Comparison of ENCODE assay signal across 22 cellular contexts in genomic region chr14:104385189-104386135, GRCh38.
DNase-seq lines count a peak whose midpoint lies in the region; ATAC-seq, FAIRE-seq and TF ChIP-seq lines count a peak whose summit lies in the region.
"Had no signal": no experiment of that assay in that cellular context is flagged by ENCODE, and none has a peak within 500 bp of the region (broad histone marks: within the 10 kb centered on the region; RNA-seq: fewer than 3 reads in every experiment).

No MANE protein-coding gene starts in this region.

- intact Hi-C loops in kidney (cut with DNase I), result no loop called here

- H3K9ac ChIP-seq in kidney (ENCODE audit: low read length in 2 of 2), result no peak overlapping the region

- H3K4me3 Mint-ChIP-seq in activated CD8-positive, alpha-beta memory T cell treated with anti-CD3 and anti-CD28 coated beads, Interleukin-2, amount 10 ng/mL, durations not matched to agents 7 days and 5 days, result no peak overlapping the region
- no peak overlapping the region for H3K4me3 Mint-ChIP-seq in progenitor cell of endocrine pancreas (ENCODE audit: low read depth)
- H3K4me3 Mint-ChIP-seq: activated T-helper 1 cell treated with anti-CD3 and anti-CD28 coated beads, Interleukin-12 subunit alpha, Interleukin-12 subunit beta, Interleukin-2, Interleukin-4 antibody, amounts not matched to agents 30 ng/mL and 10 ng/mL and 1 ng/mL, durations not matched to agents 14 hours and 24 hours and 36 hours; central memory CD8-positive, alpha-beta T cell; neural crest cell had no signal

- ATAC-seq in activated CD8-positive, alpha-beta memory T cell treated with anti-CD3 and anti-CD28 coated beads, Interleukin-2, amount 10 ng/mL, durations not matched to agents 7 days and 5 days, result no peak
- no peak for ATAC-seq in GM21576 (IDR thresholded peaks at IDR 0.05; ENCODE audit: unreplicated experiment)

- peaks cover 2% of the 10 kb centered on the region for H3K9me3 Mint-ChIP-seq in activated CD8-positive, alpha-beta memory T cell treated with anti-CD3 and anti-CD28 coated beads, Interleukin-2, amount 10 ng/mL, durations not matched to agents 7 days and 5 days (ENCODE audit: low read depth)
- H3K9me3 Mint-ChIP-seq in progenitor cell of endocrine pancreas (ENCODE audit: low read depth), result peaks cover 8% of the 10 kb centered on the region
- H3K9me3 Mint-ChIP-seq: neural crest cell had no signal

- H3K36me3 Mint-ChIP-seq in activated CD8-positive, alpha-beta memory T cell treated with anti-CD3 and anti-CD28 coated beads, Interleukin-2, amount 10 ng/mL, durations not matched to agents 7 days and 5 days, result no peaks in the 10 kb centered on the region
- H3K36me3 Mint-ChIP-seq in progenitor cell of endocrine pancreas (ENCODE audit: insufficient read depth), result no peaks in the 10 kb centered on the region

- FAIRE-seq in kidney (lab: Jason Lieb, UNC), result no peak
- FAIRE-seq: A204.1, TTC549 had no signal

- peaks cover 8% of the 10 kb centered on the region for H3K4me1 Mint-ChIP-seq in activated CD8-positive, alpha-beta memory T cell treated with anti-CD3 and anti-CD28 coated beads, Interleukin-2, amount 10 ng/mL, durations not matched to agents 7 days and 5 days
- no peaks in the 10 kb centered on the region for H3K4me1 Mint-ChIP-seq in progenitor cell of endocrine pancreas (ENCODE audit: low read depth)

- H3K27me3 Mint-ChIP-seq in activated CD8-positive, alpha-beta memory T cell treated with anti-CD3 and anti-CD28 coated beads, Interleukin-2, amount 10 ng/mL, durations not matched to agents 7 days and 5 days, result peaks cover 5% of the 10 kb centered on the region
- H3K27me3 Mint-ChIP-seq in progenitor cell of endocrine pancreas, result peaks cover 29% of the 10 kb centered on the region
- H3K27me3 Mint-ChIP-seq: central memory CD8-positive, alpha-beta T cell had no signal

- H3K9me3 ChIP-seq in kidney (ENCODE audit: control insufficient read depth in 1 of 2, low read length in 2 of 2), result peaks cover 4 to 8% of the 10 kb centered on the region in 2 donors

- no peak overlapping the region for H3K4me3 ChIP-seq in kidney (ENCODE audit: low read length in 2 of 2)
- H3K4me3 ChIP-seq: tibial nerve had no signal

- H3K27ac Mint-ChIP-seq in activated CD8-positive, alpha-beta memory T cell treated with anti-CD3 and anti-CD28 coated beads, Interleukin-2, amount 10 ng/mL, durations not matched to agents 7 days and 5 days, result no peak overlapping the region
- peak overlapping the region; percentile 54 for H3K27ac Mint-ChIP-seq in progenitor cell of endocrine pancreas
- H3K27ac Mint-ChIP-seq: activated T-helper 1 cell treated with anti-CD3 and anti-CD28 coated beads, Interleukin-12 subunit alpha, Interleukin-12 subunit beta, Interleukin-2, Interleukin-4 antibody, amounts not matched to agents 30 ng/mL and 10 ng/mL and 1 ng/mL, durations not matched to agents 14 hours and 24 hours and 36 hours; stimulated activated naive B cell treated with anti-CD40 and anti-IgM and Interleukin-4, amounts not matched to agents 10 μg/mL and 1 μg/mL and 100 μg/mL, for 72 hours had no signal

- peak; percentile 40 for DNase-seq in activated CD8-positive, alpha-beta memory T cell treated with anti-CD3 and anti-CD28 coated beads for 24 hours
- DNase-seq in activated CD8-positive, alpha-beta memory T cell treated with anti-CD3 and anti-CD28 coated beads, Interleukin-2, amount 10 ng/mL, durations not matched to agents 7 days and 5 days, result no peak
- DNase-seq in GM13976 (ENCODE audit: low spot score) (peak; percentile 36), kidney (peak; percentile 60), progenitor cell of endocrine pancreas (ENCODE audit: low spot score, unreplicated experiment) (no peak), NCI-H146 (lab: John Stamatoyannopoulos, UW) (no peak), NCI-H1436 (lab: John Stamatoyannopoulos, UW) (no peak)
- DNase-seq: amygdala; DMS53; effector CD8-positive, alpha-beta T cell; NCI-H1105 treated with DMSO at 0.1 percent for 48 hours; NCI-H82; stimulated activated CD4-positive, alpha-beta T cell treated with anti-CD3 and anti-CD28 coated beads, Interleukin-15, amount 100 ng/mL, for 24 hours; stimulated activated naive B cell treated with anti-CD40 and anti-IgM and Interleukin-4, amounts not matched to agents 10 μg/mL and 1 μg/mL and 100 μg/mL, for 72 hours had no signal

- CTCF ChIA-PET in activated CD8-positive, alpha-beta memory T cell treated with anti-CD3 and anti-CD28 coated beads, Interleukin-2, amount 10 ng/mL, durations not matched to agents 7 days and 5 days (lab: Charles Lee), result no interaction called here

- no peaks in the 10 kb centered on the region for H3K4me1 ChIP-seq in kidney (ENCODE audit: control insufficient read depth in 1 of 2, insufficient read depth in 1 of 2, low read depth in 1 of 2, low read length in 2 of 2)

- in situ Hi-C loops in GM13976 (cut with MboI; ENCODE audit: low sequenced_read_pairs, unreplicated experiment), result no loop called here

- TF ChIP-seq CTCF in GM13976 (IDR thresholded peaks at IDR 0.05; ENCODE audit: borderline replicate concordance, control extremely low read depth, extremely low read depth, insufficient read depth, missing control alignments) (no peak), kidney (IDR thresholded peaks at IDR 0.05; ENCODE audit: borderline replicate concordance, extremely low read depth, insufficient read depth) (no peak), progenitor cell of endocrine pancreas (IDR thresholded peaks at IDR 0.05; ENCODE audit: unreplicated experiment) (no peak)

- no peaks in the 10 kb centered on the region for H3K36me3 ChIP-seq in kidney (ENCODE audit: control insufficient read depth in 1 of 2, insufficient read depth in 2 of 2, low read length in 2 of 2)
- H3K36me3 ChIP-seq: tibial nerve had no signal

- no peak overlapping the region for H3K27ac ChIP-seq in kidney (ENCODE audit: low read depth in 2 of 2, low read length in 2 of 2)
- H3K27ac ChIP-seq: C4-2B, tibial nerve had no signal

Comparison
In these comparisons a context has a peak if more than half of its experiments do, and no peak if none do; other contexts are left out.
1. DNase-seq: peak in activated CD8-positive, alpha-beta memory T cell treated with anti-CD3 and anti-CD28 coated beads for 24 hours (single experiment), GM13976 (single experiment) and kidney (single experiment); none in activated CD8-positive, alpha-beta memory T cell treated with anti-CD3 and anti-CD28 coated beads, Interleukin-2, amount 10 ng/mL, durations not matched to agents 7 days and 5 days (single experiment), progenitor cell of endocrine pancreas (single experiment), NCI-H146 (single experiment) and NCI-H1436 (single experiment).